Comparison of ENCODE assay signal across 9 cellular contexts in genomic region chr1:6041432-6042062, GRCh38. TPM values are rescaled to one million over a fixed set of nuclear protein-coding genes. Genes with fewer than 3 reads are reported as not detected.
DNase-seq lines count a peak whose midpoint lies in the region; ATAC-seq lines count a peak whose summit lies in the region.
"Had no signal": no experiment of that assay in that cellular context is flagged by ENCODE, and none has a peak within 500 bp of the region (broad histone marks: within the 10 kb centered on the region; RNA-seq: fewer than 3 reads in every experiment).

No MANE protein-coding gene starts in this region.

- H3K9me3 ChIP-seq in adipocyte (ENCODE audit: control insufficient read depth, low read length): no peaks in the 10 kb centered on the region

- ATAC-seq in left colon (peak; percentile 72), GM21367 (IDR thresholded peaks at IDR 0.05; ENCODE audit: unreplicated experiment) (no peak)
- ATAC-seq in stimulated activated naive B cell treated with anti-CD40 and anti-IgM and Interleukin-4, amounts not matched to agents 10 μg/mL and 1 μg/mL and 100 μg/mL, for 72 hours (replicated peaks): no peak

- H3K27me3 Mint-ChIP-seq in stimulated activated naive B cell treated with anti-CD40 and anti-IgM and Interleukin-4, amounts not matched to agents 10 μg/mL and 1 μg/mL and 100 μg/mL, for 72 hours: no peaks in the 10 kb centered on the region
- H3K27me3 Mint-ChIP-seq: dendritic cell treated with granulocyte-macrophage colony-stimulating factor and Interleukin-4, amounts not matched to agents 40 ng/mL and 50 ng/mL, for 4 days had no signal

- no peak overlapping the region for H3K27ac Mint-ChIP-seq in stimulated activated naive B cell treated with anti-CD40 and anti-IgM and Interleukin-4, amounts not matched to agents 10 μg/mL and 1 μg/mL and 100 μg/mL, for 72 hours
- H3K27ac Mint-ChIP-seq: dendritic cell treated with granulocyte-macrophage colony-stimulating factor and Interleukin-4, amounts not matched to agents 40 ng/mL and 50 ng/mL, for 4 days had no signal

- H3K4me1 ChIP-seq in adipocyte (ENCODE audit: control insufficient read depth, insufficient read depth, low read length): peaks cover 4% of the 10 kb centered on the region

- peaks cover 47 to 69% of the 10 kb centered on the region in 2 donors for H3K36me3 Mint-ChIP-seq in stimulated activated naive B cell treated with anti-CD40 and anti-IgM and Interleukin-4, amounts not matched to agents 10 μg/mL and 1 μg/mL and 100 μg/mL, for 72 hours

- H3K9ac ChIP-seq in adipocyte (ENCODE audit: low read length): no peak overlapping the region

- peaks cover 15 to 18% of the 10 kb centered on the region in 2 donors for H3K4me1 Mint-ChIP-seq in stimulated activated naive B cell treated with anti-CD40 and anti-IgM and Interleukin-4, amounts not matched to agents 10 μg/mL and 1 μg/mL and 100 μg/mL, for 72 hours

- DNase-seq in COR-L47 (lab: John Stamatoyannopoulos, UW) (peak; percentile 12), HuH-7.5 (ENCODE audit: low spot score) (peak; percentile 74), adipocyte (ENCODE audit: low read depth) (peak; percentile 50), left colon (peak in 1 of 2 donors; percentile 53), NOMO-1 treated with DMSO at 0.1 percent for 48 hours (lab: John Stamatoyannopoulos, UW; ENCODE audit: unreplicated experiment) (no peak), NCI-H774 (lab: John Stamatoyannopoulos, UW) (no peak)
- no peak for DNase-seq in stimulated activated naive B cell treated with anti-CD40 and anti-IgM and Interleukin-4, amounts not matched to agents 10 μg/mL and 1 μg/mL and 100 μg/mL, for 72 hours

- no peaks in the 10 kb centered on the region for H3K36me3 ChIP-seq in adipocyte (ENCODE audit: control insufficient read depth, insufficient read depth, low read length, severe bottlenecking)

- no peak overlapping the region for H3K4me3 ChIP-seq in adipocyte (ENCODE audit: low read length)

- intact Hi-C loops in left colon (cut with DNase I, micrococcal nuclease): no loop called here

- peaks cover 21% of the 10 kb centered on the region for H3K27me3 ChIP-seq in adipocyte (replicated peaks; ENCODE audit: control insufficient read depth, insufficient read depth, low read length)

- H3K9me3 Mint-ChIP-seq in stimulated activated naive B cell treated with anti-CD40 and anti-IgM and Interleukin-4, amounts not matched to agents 10 μg/mL and 1 μg/mL and 100 μg/mL, for 72 hours: no peaks in the 10 kb centered on the region
- H3K9me3 Mint-ChIP-seq: dendritic cell treated with granulocyte-macrophage colony-stimulating factor and Interleukin-4, amounts not matched to agents 40 ng/mL and 50 ng/mL, for 4 days had no signal

- H3K4me3 Mint-ChIP-seq in stimulated activated naive B cell treated with anti-CD40 and anti-IgM and Interleukin-4, amounts not matched to agents 10 μg/mL and 1 μg/mL and 100 μg/mL, for 72 hours: no peak overlapping the region
- H3K4me3 Mint-ChIP-seq: dendritic cell treated with granulocyte-macrophage colony-stimulating factor and Interleukin-4, amounts not matched to agents 40 ng/mL and 50 ng/mL, for 4 days had no signal

RNA-seq across cellular contexts. Expression of gene KCNAB2, which starts 4.1 kb away (rescaled TPM):
- total RNA-seq in left colon: 1 to 10 TPM; 4.2 to 7.5 TPM

RNA-seq across cellular contexts. Expression of gene NPHP4, which starts 49.3 kb away (rescaled TPM):
- total RNA-seq in left colon: 1 to 10 TPM; 7.6 to 8.5 TPM

Comparison
In these comparisons a context has a peak if more than half of its experiments do, and no peak if none do; other contexts are left out.
1. DNase-seq: peak in COR-L47 (single experiment), HuH-7.5 (single experiment) and adipocyte (single experiment); none in NOMO-1 treated with DMSO at 0.1 percent for 48 hours (single experiment), NCI-H774 (single experiment) and stimulated activated naive B cell treated with anti-CD40 and anti-IgM and Interleukin-4, amounts not matched to agents 10 μg/mL and 1 μg/mL and 100 μg/mL, for 72 hours (single experiment).